Comparison of ENCODE assay signal across 14 cellular contexts in the genomic region with DNA sequence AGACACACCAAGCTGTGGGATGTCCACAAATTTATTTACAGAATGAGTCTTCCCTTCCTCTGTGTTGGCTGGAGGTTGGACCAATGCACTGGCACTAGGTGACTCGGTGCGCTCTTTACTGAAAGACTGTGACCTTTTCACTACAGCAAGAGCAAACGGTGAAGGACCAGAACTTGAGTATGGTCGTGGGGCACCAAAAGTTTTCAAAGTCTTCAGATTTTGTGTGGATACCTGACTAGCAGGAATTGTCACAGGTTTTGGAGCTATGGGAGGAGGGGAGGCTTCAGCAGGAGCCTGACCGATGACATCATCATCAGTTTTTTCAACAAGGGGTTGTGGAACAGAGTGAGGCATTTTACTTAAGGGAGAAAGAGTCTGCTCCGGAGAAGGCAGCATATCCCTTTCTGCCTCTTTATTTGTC.
"Had no signal": no experiment of that assay in that cellular context is flagged by ENCODE, and none has a peak within 500 bp of the region (broad histone marks: within the 10 kb centered on the region; RNA-seq: fewer than 3 reads in every experiment).

No MANE protein-coding gene starts in this region.

- H3K4me3 Mint-ChIP-seq: activated naive CD4-positive, alpha-beta T cell treated with anti-CD3 and anti-CD28 coated beads for 36 hours; nephron; stimulated activated naive B cell treated with anti-CD40 and anti-IgM and Interleukin-4, amounts not matched to agents 10 μg/mL and 1 μg/mL and 100 μg/mL, for 72 hours had no signal

- H3K27me3 ChIP-seq: cardiac muscle cell, transverse colon had no signal

- H3K36me3 ChIP-seq: cardiac muscle cell had no signal

- H3K4me3 ChIP-seq: cardiac muscle cell, psoas muscle, transverse colon had no signal

- ATAC-seq: psoas muscle; sciatic nerve; stimulated activated naive B cell treated with anti-CD40 and anti-IgM and Interleukin-4, amounts not matched to agents 10 μg/mL and 1 μg/mL and 100 μg/mL, for 72 hours had no signal

- DNase-seq: activated CD4-positive, alpha-beta T cell treated with anti-CD3 and anti-CD28 coated beads for 48 hours; activated naive CD4-positive, alpha-beta T cell treated with anti-CD3 and anti-CD28 coated beads for 36 hours; occipital lobe; psoas muscle; stimulated activated CD4-positive, alpha-beta T cell treated with anti-CD3 and anti-CD28 coated beads, Interleukin-2, amount 100 ng/mL, for 24 hours; stimulated activated naive B cell treated with anti-CD40 and anti-IgM and Interleukin-4, amounts not matched to agents 10 μg/mL and 1 μg/mL and 100 μg/mL, for 72 hours; SW 1271; T-helper 9 cell; transverse colon; WERI-Rb-1 had no signal

- H3K9me3 ChIP-seq: psoas muscle, transverse colon had no signal

- FAIRE-seq: colon had no signal

- H3K9me3 Mint-ChIP-seq: activated naive CD4-positive, alpha-beta T cell treated with anti-CD3 and anti-CD28 coated beads for 36 hours; nephron; stimulated activated naive B cell treated with anti-CD40 and anti-IgM and Interleukin-4, amounts not matched to agents 10 μg/mL and 1 μg/mL and 100 μg/mL, for 72 hours had no signal

- H3K27ac Mint-ChIP-seq: activated naive CD4-positive, alpha-beta T cell treated with anti-CD3 and anti-CD28 coated beads for 36 hours; stimulated activated naive B cell treated with anti-CD40 and anti-IgM and Interleukin-4, amounts not matched to agents 10 μg/mL and 1 μg/mL and 100 μg/mL, for 72 hours had no signal

- H3K4me1 Mint-ChIP-seq: nephron had no signal

- H3K27ac ChIP-seq: cardiac muscle cell, psoas muscle, transverse colon, WERI-Rb-1 had no signal

- H3K4me1 ChIP-seq: psoas muscle, transverse colon had no signal

- H3K27me3 Mint-ChIP-seq: stimulated activated naive B cell treated with anti-CD40 and anti-IgM and Interleukin-4, amounts not matched to agents 10 μg/mL and 1 μg/mL and 100 μg/mL, for 72 hours had no signal
